In genomic region chr10:74826142-74827044, GRCh38 we compare ENCODE assay signal across 8 cellular contexts. TPM values are rescaled to one million over a fixed set of nuclear protein-coding genes. Genes with fewer than 3 reads are reported as not detected.
DNase-seq lines count a peak whose midpoint lies in the region; ATAC-seq and TF ChIP-seq lines count a peak whose summit lies in the region.

Gene KAT6B (plus strand): TSS chr10:74826600. CDS start chr10:74842858, 16,258 bp downstream.

- H3K4me1 ChIP-seq in testis, result peaks cover 41% of the 10 kb centered on the region

- no peak for TF ChIP-seq POLR2A in testis (IDR thresholded peaks at IDR 0.05)

- no peaks in the 10 kb centered on the region for H3K27me3 Mint-ChIP-seq in activated naive CD8-positive, alpha-beta T cell

- TF ChIP-seq CTCF in GM12864 (IDR thresholded peaks at IDR 0.05; ENCODE audit: low read depth, low read length, missing control alignments) (peak; percentile 37), omental fat pad (IDR thresholded peaks at IDR 0.05) (peak in 1 of 3 donors; percentile 15), testis (IDR thresholded peaks at IDR 0.05) (peak in 2 of 3 experiments; percentile 7 to 36)

- peaks cover 63% of the 10 kb centered on the region for H3K4me1 Mint-ChIP-seq in activated naive CD8-positive, alpha-beta T cell (ENCODE audit: low read depth)

- ATAC-seq in HG02623 (IDR thresholded peaks at IDR 0.05; ENCODE audit: unreplicated experiment), result peak; percentile 84
- peak; percentile 95 for ATAC-seq in omental fat pad (ENCODE audit: low FRiP score)

- peak within 1 kb of the TSS; percentile 95 for H3K4me3 Mint-ChIP-seq in activated naive CD8-positive, alpha-beta T cell

- no peaks in the 10 kb centered on the region for H3K9me3 Mint-ChIP-seq in activated naive CD8-positive, alpha-beta T cell (ENCODE audit: low read depth)

- no peaks in the 10 kb centered on the region for H3K36me3 ChIP-seq in testis (ENCODE audit: low read depth, missing control alignments)

- peaks cover 3% of the 10 kb centered on the region for H3K36me3 Mint-ChIP-seq in activated naive CD8-positive, alpha-beta T cell

- H3K27ac ChIP-seq in testis, result peak within 1 kb of the TSS; percentile 100

- DNase-seq in GM12864 (ENCODE audit: low read depth), result peak; percentile 100
- peak; percentile 94 for DNase-seq in NCI-H1105 (lab: John Stamatoyannopoulos, UW)
- DNase-seq in SKM-1 treated with dmso at 0.1 percent for 144 hours (lab: John Stamatoyannopoulos, UW; ENCODE audit: unreplicated experiment), result peak; percentile 100
- DNase-seq in glomerular visceral epithelial cell (ENCODE audit: extremely low spot score), result peak; percentile 100
- DNase-seq in omental fat pad (ENCODE audit: low spot score), result peak; percentile 100
- DNase-seq in testis, result peak; percentile 100

- 1% methylated on average over 25 to 55 of the region's 67 CpGs for WGBS in testis, 2 donors

- peak within 1 kb of the TSS; percentile 98 for H3K27ac Mint-ChIP-seq in activated naive CD8-positive, alpha-beta T cell

- H3K9me3 ChIP-seq in testis, result no peaks in the 10 kb centered on the region

- H3K4me3 ChIP-seq in GM12864 (ENCODE audit: low read depth, low read length) (peak within 1 kb of the TSS; percentile 94), testis (peak within 1 kb of the TSS; percentile 89 to 98)

- no peaks in the 10 kb centered on the region for H3K27me3 ChIP-seq in testis

- intact Hi-C loops in testis (cut with DNase I; ENCODE audit: low total_unique reads), result no loop called here

RNA-seq across cellular contexts. Expression of gene KAT6B, which starts in this region (rescaled TPM):
- 10 to 100 TPM; 32.2 to 50.3 (median 37.6) TPM for total RNA-seq in omental fat pad
- 100 to 1,000 TPM; 106 to 109 TPM for total RNA-seq in testis
- polyA plus RNA-seq in testis (ENCODE audit: insufficient read depth, low read depth, low replicate concordance), result 23.9 TPM

Comparison
In these comparisons a context has a peak if more than half of its experiments do, and no peak if none do; other contexts are left out.
1. Peak in every context shown above with its lines: DNase-seq, ATAC-seq, H3K4me3 ChIP-seq and H3K27ac ChIP-seq.